In genomic region chr17:1561420-1562177, GRCh38 we compare ENCODE assay signal across 8 cellular contexts. TPM values are rescaled to one million over a fixed set of nuclear protein-coding genes. Genes with fewer than 3 reads are reported as not detected.
A peak's percentile ranks its signal among the peaks of the same experiment; 100 is the strongest.
DNase-seq lines count a peak whose midpoint lies in the region; ATAC-seq and TF ChIP-seq lines count a peak whose summit lies in the region.

No MANE protein-coding gene starts in this region.

- DNase-seq in BJ (ENCODE audit: low read depth): no peak
- DNase-seq in right atrium auricular region (ENCODE audit: low spot score): no peak
- DNase-seq in sigmoid colon: no peak
- DNase-seq in cerebellar cortex (ENCODE audit: low spot score): no peak

- no peaks in the 10 kb centered on the region for H3K36me3 Mint-ChIP-seq in activated naive CD4-positive, alpha-beta T cell treated with anti-CD3 and anti-CD28 coated beads, Interleukin-2, amount 50 U/mL, for 24 hours

- POLR2A ChIA-PET in BJ (lab: Charles Lee): interaction anchor here (0.8 kb wide), 1 partner anchor 45 kb away, joined by 3 read pairs; the partner anchor contains the start of gene INPP5K

- H3K4me1 ChIP-seq in OCI-LY3 (ENCODE audit: low read length) (peaks cover 26% of the 10 kb centered on the region), right atrium auricular region (peaks cover 0 to 23% of the 10 kb centered on the region in 2 donors), sigmoid colon (peaks cover 0 to 41% (median 37%) of the 10 kb centered on the region in 4 donors)

- peak overlapping the region; percentile 89 for H3K4me3 Mint-ChIP-seq in activated naive CD4-positive, alpha-beta T cell treated with anti-CD3 and anti-CD28 coated beads, Interleukin-2, amount 50 U/mL, for 24 hours

- H3K27me3 ChIP-seq in BJ (ENCODE audit: control insufficient read depth, insufficient read depth, low read length) (no peaks in the 10 kb centered on the region), OCI-LY3 (ENCODE audit: low read depth, low read length) (no peaks in the 10 kb centered on the region), right atrium auricular region (no peaks in the 10 kb centered on the region), sigmoid colon (no peaks in the 10 kb centered on the region)

- H3K9me3 Mint-ChIP-seq in activated naive CD4-positive, alpha-beta T cell treated with anti-CD3 and anti-CD28 coated beads, Interleukin-2, amount 50 U/mL, for 24 hours: no peaks in the 10 kb centered on the region

- TF ChIP-seq CTCF in BJ (IDR thresholded peaks at IDR 0.05; ENCODE audit: insufficient read depth, low read depth, low read length): no peak
- peak; percentile 29 for TF ChIP-seq CTCF in OCI-LY3 (IDR thresholded peaks at IDR 0.05; ENCODE audit: low read depth, low read length)
- peak in 1 of 2 donors; percentile 52 for TF ChIP-seq CTCF in right atrium auricular region (IDR thresholded peaks at IDR 0.05)
- TF ChIP-seq CTCF in sigmoid colon (IDR thresholded peaks at IDR 0.05): peak in 3 of 4 experiments; percentile 5 to 42 (median 23)

- H3K36me3 ChIP-seq in BJ (ENCODE audit: control insufficient read depth, insufficient read depth, low read length) (peaks cover 3% of the 10 kb centered on the region), OCI-LY3 (replicated peaks; ENCODE audit: low read depth, low read length) (no peaks in the 10 kb centered on the region), right atrium auricular region (peaks cover 5% of the 10 kb centered on the region), sigmoid colon (peaks cover 0 to 8% (median 0%) of the 10 kb centered on the region in 4 donors)

- peak overlapping the region; percentile 83 for H3K9ac ChIP-seq in OCI-LY3 (ENCODE audit: low read length)

- H3K9me3 ChIP-seq in OCI-LY3 (ENCODE audit: insufficient read depth, low read length): no peaks in the 10 kb centered on the region
- no peaks in the 10 kb centered on the region for H3K9me3 ChIP-seq in right atrium auricular region
- no peaks in the 10 kb centered on the region for H3K9me3 ChIP-seq in sigmoid colon

- no peak for TF ChIP-seq EP300 in sigmoid colon (IDR thresholded peaks at IDR 0.05)

- peaks cover 28% of the 10 kb centered on the region for H4K20me1 ChIP-seq in OCI-LY3 (ENCODE audit: insufficient read depth, low read length)

- no peak overlapping the region for H2AFZ ChIP-seq in OCI-LY3 (ENCODE audit: low read depth, low read length)

- CTCF ChIA-PET in BJ (lab: Yijun Ruan, JAX): interaction anchor here (1.0 to 1.7 kb wide), 4 partner anchors 13 to 87 kb away, joined by 3 to 7 read pairs (median 3); partner anchors contain the start of gene RILP

- H3K27me3 Mint-ChIP-seq in activated naive CD4-positive, alpha-beta T cell treated with anti-CD3 and anti-CD28 coated beads, Interleukin-2, amount 50 U/mL, for 24 hours: no peaks in the 10 kb centered on the region

- H3K79me2 ChIP-seq in OCI-LY3 (ENCODE audit: low read length): peaks cover 56% of the 10 kb centered on the region

- intact Hi-C loops in sigmoid colon (cut with DNase I): loop anchor here (5.0 kb wide), 1 partner anchor 44 kb away; the partner anchor contains the start of gene INPP5K

- peak overlapping the region; percentile 85 for H3K4me3 ChIP-seq in BJ (ENCODE audit: low read depth, low read length)
- H3K4me3 ChIP-seq in OCI-LY3 (ENCODE audit: low read length): peak overlapping the region; percentile 83
- H3K4me3 ChIP-seq in right atrium auricular region: peak overlapping the region; percentile 62 to 88
- H3K4me3 ChIP-seq in sigmoid colon: peak overlapping the region; percentile 71 to 96 (median 92)

- no peak for TF ChIP-seq POLR2A in sigmoid colon (IDR thresholded peaks at IDR 0.05)

- H3K27ac Mint-ChIP-seq in activated naive CD4-positive, alpha-beta T cell treated with anti-CD3 and anti-CD28 coated beads, Interleukin-2, amount 50 U/mL, for 24 hours: peak overlapping the region; percentile 65

- ATAC-seq in GM21723 (IDR thresholded peaks at IDR 0.05; ENCODE audit: unreplicated experiment) (peak; percentile 29), HG03565 (IDR thresholded peaks at IDR 0.05; ENCODE audit: unreplicated experiment) (no peak)

- 5 to 11% methylated on average over 47 of the region's 47 CpGs for WGBS in sigmoid colon, 2 donors

- H3K4me1 Mint-ChIP-seq in activated naive CD4-positive, alpha-beta T cell treated with anti-CD3 and anti-CD28 coated beads, Interleukin-2, amount 50 U/mL, for 24 hours: peaks cover 42% of the 10 kb centered on the region

- H3K4me2 ChIP-seq in OCI-LY3 (ENCODE audit: low read length): peak overlapping the region; percentile 96

- H3K27ac ChIP-seq in OCI-LY3 (ENCODE audit: low read length): no peak overlapping the region
- H3K27ac ChIP-seq in right atrium auricular region: peak overlapping the region; percentile 83 to 84
- H3K27ac ChIP-seq in sigmoid colon: peak overlapping the region; percentile 85 to 99 (median 96)

RNA-seq across cellular contexts. Expression of gene PITPNA, which starts 1.0 kb away (rescaled TPM):
- 35.8 and 37.2 TPM in 2 replicates for polyA plus RNA-seq in BJ (2011; rRNA removed)
- polyA minus RNA-seq in BJ (2011; rRNA and poly(A)+ RNA removed): 17.1 and 19.2 TPM in 2 replicates
- 10 to 100 TPM; 35.1 to 39.6 TPM for total RNA-seq in right atrium auricular region
- total RNA-seq in sigmoid colon: 10 to 100 TPM; 28.5 to 45.1 (median 34.4) TPM
- polyA plus RNA-seq in sigmoid colon: 10 to 100 TPM; 33.8 to 41.9 (median 37.8) TPM

RNA-seq across cellular contexts. Expression of gene INPP5K, which starts 45.2 kb away (rescaled TPM):
- polyA plus RNA-seq in BJ (2011; rRNA removed): 43.9 and 45.3 TPM in 2 replicates
- 42.5 and 50.9 TPM in 2 replicates for polyA minus RNA-seq in BJ (2011; rRNA and poly(A)+ RNA removed)
- 10 to 100 TPM; 64.9 to 78.1 TPM for total RNA-seq in right atrium auricular region
- total RNA-seq in sigmoid colon: 10 to 100 TPM; 41.0 to 66.5 (median 58.7) TPM
- polyA plus RNA-seq in sigmoid colon: 10 to 100 TPM; 25.7 to 33.1 (median 31.2) TPM
